Comparison of ENCODE assay signal across 16 cellular contexts in genomic region chr3:188979236-188979635, GRCh38.
DNase-seq lines count a peak whose midpoint lies in the region; ATAC-seq lines count a peak whose summit lies in the region.
"Had no signal": no experiment of that assay in that cellular context is flagged by ENCODE, and none has a peak within 500 bp of the region (broad histone marks: within the 10 kb centered on the region; RNA-seq: fewer than 3 reads in every experiment).

No MANE protein-coding gene starts in this region.

- no peaks in the 10 kb centered on the region for H3K9me3 ChIP-seq in skeletal muscle satellite cell (replicated peaks; ENCODE audit: low read length)
- H3K9me3 ChIP-seq: ascending aorta had no signal

- H3K36me3 ChIP-seq in skeletal muscle satellite cell (ENCODE audit: insufficient read depth, low read length) = no peaks in the 10 kb centered on the region
- H3K36me3 ChIP-seq: ascending aorta had no signal

- DNase-seq in DMS153 (lab: John Stamatoyannopoulos, UW) (peak; percentile 40), NCI-H1105 (lab: John Stamatoyannopoulos, UW) (peak; percentile 100), astrocyte of the hippocampus (ENCODE audit: low read depth, low spot score) (peak; percentile 11), SKM-1 treated with dmso at 0.1 percent for 144 hours (lab: John Stamatoyannopoulos, UW; ENCODE audit: unreplicated experiment) (no peak), putamen (ENCODE audit: low spot score) (no peak)
- DNase-seq: activated CD8-positive, alpha-beta memory T cell treated with anti-CD3 and anti-CD28 coated beads, Interleukin-2, amount 10 ng/mL, durations not matched to agents 7 days and 5 days; activated gamma-delta T cell; NCI-H2029 treated with DMSO at 0.1 percent for 48 hours; stimulated activated CD4-positive, alpha-beta T cell treated with anti-CD3 and anti-CD28 coated beads, Interleukin-4, amount 100 ng/mL, for 24 hours; T-helper 2 cell had no signal

- no peak overlapping the region for H3K9ac ChIP-seq in skeletal muscle satellite cell (ENCODE audit: low read depth, low read length)
- H3K9ac ChIP-seq: KMS-11 had no signal

- no peaks in the 10 kb centered on the region for H3K27me3 ChIP-seq in skeletal muscle satellite cell (ENCODE audit: control insufficient read depth, insufficient read depth, low read length)
- H3K27me3 ChIP-seq: ascending aorta had no signal

- no peak overlapping the region for H3K4me3 ChIP-seq in skeletal muscle satellite cell (ENCODE audit: low read length)
- H3K4me3 ChIP-seq: ascending aorta, coronary artery had no signal

- H3K4me2 ChIP-seq in skeletal muscle satellite cell (ENCODE audit: low read length) = peak overlapping the region; percentile 47
- H3K4me2 ChIP-seq: KMS-11 had no signal

- H3K4me1 ChIP-seq in skeletal muscle satellite cell (ENCODE audit: control insufficient read depth, insufficient read depth, low read length) = peaks cover 31% of the 10 kb centered on the region

- no peak for ATAC-seq in HG02610 (IDR thresholded peaks at IDR 0.05; ENCODE audit: unreplicated experiment)
- no peak for ATAC-seq in HG02759 (IDR thresholded peaks at IDR 0.05; ENCODE audit: unreplicated experiment)
- ATAC-seq: activated CD8-positive, alpha-beta memory T cell treated with anti-CD3 and anti-CD28 coated beads, Interleukin-2, amount 10 ng/mL, durations not matched to agents 7 days and 5 days had no signal

Comparison
In these comparisons a context has a peak if more than half of its experiments do, and no peak if none do; other contexts are left out.
1. DNase-seq: peak in DMS153 (single experiment), NCI-H1105 (single experiment) and astrocyte of the hippocampus (single experiment); none in SKM-1 treated with dmso at 0.1 percent for 144 hours (single experiment) and putamen (single experiment).